ENCODE assay signal across 13 cellular contexts in the genomic region with DNA sequence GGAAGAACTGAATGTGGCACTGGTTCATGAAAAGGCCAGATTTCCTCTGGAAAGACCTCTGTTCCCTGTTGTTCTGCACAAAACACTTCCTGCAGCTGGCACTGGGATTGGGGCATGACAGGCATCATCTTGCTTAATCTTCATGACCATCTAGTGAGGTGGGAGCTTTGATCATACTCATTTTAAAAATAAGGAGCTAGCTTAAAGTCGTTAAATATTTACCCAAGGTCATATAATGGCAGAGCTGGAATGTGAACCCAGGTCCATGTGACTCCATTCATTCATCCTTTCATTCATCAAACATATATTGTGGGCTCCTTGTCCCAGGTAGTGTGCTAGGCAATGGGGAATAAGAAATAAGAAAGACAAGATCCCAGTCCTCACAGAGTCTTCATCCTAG. TPM values are rescaled to one million over a fixed set of nuclear protein-coding genes. Genes with fewer than 3 reads are reported as not detected.
DNase-seq lines count a peak whose midpoint lies in the region; ATAC-seq and TF ChIP-seq lines count a peak whose summit lies in the region.
"Had no signal": no experiment of that assay in that cellular context is flagged by ENCODE, and none has a peak within 500 bp of the region (broad histone marks: within the 10 kb centered on the region; RNA-seq: fewer than 3 reads in every experiment).

No MANE protein-coding gene starts in this region.

- CTCF ChIA-PET in Caco-2 (lab: Charles Lee) = interaction anchor here (1.1 to 1.7 kb wide), 3 partner anchors 77 to 400 kb away, joined by 3 to 5 read pairs (median 4); no protein-coding TSS in a partner anchor
- CTCF ChIA-PET in naive thymus-derived CD4-positive, alpha-beta T cell (lab: Charles Lee) = interaction anchor here (0.5 kb wide), 1 partner anchor 40 kb away, joined by 3 read pairs; no protein-coding TSS in a partner anchor

- TF ChIP-seq CTCF in Caco-2 (IDR thresholded peaks at IDR 0.05; ENCODE audit: insufficient read depth in 1 of 2, low read depth in 1 of 2, low read length in 1 of 2, severe bottlenecking in 1 of 2, unreplicated experiment in 1 of 2) (no peak), nephron (IDR thresholded peaks at IDR 0.05; ENCODE audit: unreplicated experiment in 3 of 3) (no peak), lower lobe of right lung (IDR thresholded peaks at IDR 0.05) (no peak)

- H3K4me3 Mint-ChIP-seq in Caco-2 (ENCODE audit: unreplicated experiment) (no peak overlapping the region), nephron (no peak overlapping the region)
- H3K4me3 Mint-ChIP-seq in naive thymus-derived CD4-positive, alpha-beta T cell = no peak overlapping the region
- H3K4me3 Mint-ChIP-seq: B cell; CD8-positive, alpha-beta T cell; H9 had no signal

- H3K9me3 ChIP-seq in Caco-2 (no peaks in the 10 kb centered on the region), lower lobe of right lung (no peaks in the 10 kb centered on the region)
- H3K9me3 ChIP-seq in naive thymus-derived CD4-positive, alpha-beta T cell (ENCODE audit: control insufficient read depth in 2 of 3, low read length in 3 of 3) = no peaks in the 10 kb centered on the region

- DNase-seq in Caco-2 (peak in 1 of 2 experiments; percentile 24), NCI-H69 (lab: John Stamatoyannopoulos, UW) (peak; percentile 27), kidney tubule cell (ENCODE audit: low spot score) (peak; percentile 39), lower lobe of right lung (no peak)
- no peak for DNase-seq in naive thymus-derived CD4-positive, alpha-beta T cell
- DNase-seq: CD8-positive, alpha-beta T cell; GOT3; H9 had no signal

- no peaks in the 10 kb centered on the region for H3K36me3 ChIP-seq in Caco-2 (ENCODE audit: control insufficient read depth, insufficient read depth, low read length)
- no peaks in the 10 kb centered on the region for H3K36me3 ChIP-seq in naive thymus-derived CD4-positive, alpha-beta T cell (ENCODE audit: control insufficient read depth in 2 of 3, insufficient read depth in 3 of 3, low read length in 3 of 3)
- H3K36me3 ChIP-seq in lower lobe of right lung = no peaks in the 10 kb centered on the region
- H3K36me3 ChIP-seq: BLaER1 treated with 17β-estradiol and CSF1 and Interleukin-3, amounts not matched to agents 10 nM and 100 nM had no signal

- H3K9me3 Mint-ChIP-seq in Caco-2 (ENCODE audit: unreplicated experiment) = no peaks in the 10 kb centered on the region
- H3K9me3 Mint-ChIP-seq in nephron = no peaks in the 10 kb centered on the region
- H3K9me3 Mint-ChIP-seq in naive thymus-derived CD4-positive, alpha-beta T cell = peaks cover 0 to 5% (median 0%) of the 10 kb centered on the region in 11 donors
- H3K9me3 Mint-ChIP-seq: CD8-positive, alpha-beta T cell; H9; IgD-negative memory B cell had no signal

- H3K27ac ChIP-seq in naive thymus-derived CD4-positive, alpha-beta T cell (ENCODE audit: low read depth, low read length) = no peak overlapping the region
- H3K27ac ChIP-seq in lower lobe of right lung = no peak overlapping the region
- H3K27ac ChIP-seq: BLaER1 treated with 17β-estradiol and CSF1 and Interleukin-3, amounts not matched to agents 10 nM and 100 nM had no signal

- no peak overlapping the region for H3K4me3 ChIP-seq in Caco-2 (ENCODE audit: low read depth, low read length)
- H3K4me3 ChIP-seq in naive thymus-derived CD4-positive, alpha-beta T cell (ENCODE audit: low read length) = no peak overlapping the region
- H3K4me3 ChIP-seq in lower lobe of right lung = no peak overlapping the region
- H3K4me3 ChIP-seq: BLaER1 treated with 17β-estradiol and CSF1 and Interleukin-3, amounts not matched to agents 10 nM and 100 nM had no signal

- no peak for ATAC-seq in naive thymus-derived CD4-positive, alpha-beta T cell
- ATAC-seq in GM21360 (IDR thresholded peaks at IDR 0.05; ENCODE audit: unreplicated experiment) (no peak), lower lobe of right lung (no peak)
- ATAC-seq: CD8-positive, alpha-beta T cell had no signal

- peak overlapping the region; percentile 80 for H3K27ac Mint-ChIP-seq in Caco-2 (ENCODE audit: unreplicated experiment)
- peak overlapping the region in 2 of 3 experiments; percentile 62 to 94 for H3K27ac Mint-ChIP-seq in nephron
- H3K27ac Mint-ChIP-seq in naive thymus-derived CD4-positive, alpha-beta T cell = no peak overlapping the region
- H3K27ac Mint-ChIP-seq: B cell; CD8-positive, alpha-beta T cell had no signal

- H3K4me1 Mint-ChIP-seq in Caco-2 (ENCODE audit: low read depth, unreplicated experiment) = peaks cover 29% of the 10 kb centered on the region
- H3K4me1 Mint-ChIP-seq in nephron = peaks cover 16% of the 10 kb centered on the region
- peaks cover 0 to 6% (median 0%) of the 10 kb centered on the region in 7 donors for H3K4me1 Mint-ChIP-seq in naive thymus-derived CD4-positive, alpha-beta T cell
- H3K4me1 Mint-ChIP-seq: B cell had no signal

- H3K4me1 ChIP-seq in Caco-2 (peaks cover 11% of the 10 kb centered on the region), lower lobe of right lung (no peaks in the 10 kb centered on the region)
- no peaks in the 10 kb centered on the region for H3K4me1 ChIP-seq in naive thymus-derived CD4-positive, alpha-beta T cell (ENCODE audit: control insufficient read depth in 2 of 2, insufficient read depth in 2 of 2, low read length in 2 of 2)

- H3K36me3 Mint-ChIP-seq in Caco-2 (ENCODE audit: insufficient read depth, unreplicated experiment) = peaks cover 8% of the 10 kb centered on the region
- no peaks in the 10 kb centered on the region for H3K36me3 Mint-ChIP-seq in nephron (ENCODE audit: low read depth)
- no peaks in the 10 kb centered on the region for H3K36me3 Mint-ChIP-seq in naive thymus-derived CD4-positive, alpha-beta T cell
- H3K36me3 Mint-ChIP-seq: CD8-positive, alpha-beta T cell; IgD-negative memory B cell had no signal

- H3K27me3 Mint-ChIP-seq in Caco-2 (ENCODE audit: insufficient read depth, unreplicated experiment) (no peaks in the 10 kb centered on the region), nephron (ENCODE audit: low read depth) (peaks cover 21% of the 10 kb centered on the region)
- peaks cover 0 to 4% (median 0%) of the 10 kb centered on the region in 5 donors for H3K27me3 Mint-ChIP-seq in naive thymus-derived CD4-positive, alpha-beta T cell
- H3K27me3 Mint-ChIP-seq: IgD-negative memory B cell had no signal

- no peaks in the 10 kb centered on the region for H3K27me3 ChIP-seq in Caco-2 (replicated peaks; ENCODE audit: control insufficient read depth, insufficient read depth, low read length)
- H3K27me3 ChIP-seq in naive thymus-derived CD4-positive, alpha-beta T cell (ENCODE audit: control insufficient read depth in 2 of 2, insufficient read depth in 2 of 2, low read length in 2 of 2) = peaks cover 0 to 3% of the 10 kb centered on the region in 2 donors
- no peaks in the 10 kb centered on the region for H3K27me3 ChIP-seq in lower lobe of right lung (ENCODE audit: low read depth)
- H3K27me3 ChIP-seq: BLaER1 treated with 17β-estradiol and CSF1 and Interleukin-3, amounts not matched to agents 10 nM and 100 nM had no signal

- intact Hi-C loops in Caco-2 (cut with micrococcal nuclease; ENCODE audit: unreplicated experiment) (loop anchor here (1.0 to 5.0 kb wide), 7 partner anchors 46 to 400 kb away; no protein-coding TSS in a partner anchor), lower lobe of right lung (cut with DNase I) (loop anchor here (10.0 kb wide), 1 partner anchor 403 kb away; no protein-coding TSS in a partner anchor)
- intact Hi-C loops in naive thymus-derived CD4-positive, alpha-beta T cell (cut with micrococcal nuclease) = loop anchor here in 1 of 2 donors (1.0 kb wide), 2 partner anchors 330 to 400 kb away; no protein-coding TSS in a partner anchor

- BruUV-seq in Caco-2 (replicated peaks; lab: Mats Ljungman, UMichigan) = no TSS peak

- POLR2A ChIA-PET in Caco-2 (lab: Charles Lee) = no interaction called here
- POLR2A ChIA-PET in naive thymus-derived CD4-positive, alpha-beta T cell (lab: Charles Lee) = no interaction called here

RNA-seq across cellular contexts. Expression of a gene that starts 40.5 kb away (rescaled TPM):
- 5.6 and 6.9 TPM in 2 replicates for total RNA-seq in Caco-2 (2022)
- 10 to 100 TPM in 2 of 5 experiments, 1 to 10 TPM in 3; 6.7 to 12.9 (median 9.8) TPM for total RNA-seq in naive thymus-derived CD4-positive, alpha-beta T cell
- polyA plus RNA-seq in naive thymus-derived CD4-positive, alpha-beta T cell = 1 to 10 TPM; 1.1 to 2.5 TPM
- 3.6 TPM for total RNA-seq in lower lobe of right lung

Comparison
In these comparisons a context has a peak if more than half of its experiments do, and no peak if none do; other contexts are left out.
1. DNase-seq: peak in NCI-H69 (single experiment) and kidney tubule cell (single experiment); none in naive thymus-derived CD4-positive, alpha-beta T cell (0 of 9) and lower lobe of right lung (single experiment).
2. H3K27ac Mint-ChIP-seq: peak in Caco-2 (single experiment) and nephron (2 of 3); none in naive thymus-derived CD4-positive, alpha-beta T cell (0 of 9).